19 cellular contexts compared by ENCODE assay signal in genomic region chr6:2753116-2753489, GRCh38. TPM values are rescaled to one million over a fixed set of nuclear protein-coding genes. Genes with fewer than 3 reads are reported as not detected.
DNase-seq lines count a peak whose midpoint lies in the region; ATAC-seq, FAIRE-seq and TF ChIP-seq lines count a peak whose summit lies in the region.
"Had no signal": no experiment of that assay in that cellular context is flagged by ENCODE, and none has a peak within 500 bp of the region (broad histone marks: within the 10 kb centered on the region; RNA-seq: fewer than 3 reads in every experiment).

No MANE protein-coding gene starts in this region.

- H3K36me3 ChIP-seq in HepG2 (replicated peaks in 1 of 2; ENCODE audit: control insufficient read depth in 1 of 2, insufficient read depth in 2 of 2, low read length in 2 of 2): no peaks in the 10 kb centered on the region
- no peaks in the 10 kb centered on the region for H3K36me3 ChIP-seq in right lobe of liver
- H3K36me3 ChIP-seq: BLaER1 had no signal

- ATAC-seq in HepG2 (peak; percentile 56), right lobe of liver (no peak)
- ATAC-seq: CD8-positive, alpha-beta T cell had no signal

- POLR2A ChIA-PET in HepG2 (lab: Yijun Ruan, JAX): interaction anchor here (1.1 kb wide), 1 partner anchor 12 kb away, joined by 3 read pairs; the partner anchor contains the start of gene WRNIP1

- H4K20me1 ChIP-seq in HepG2 (ENCODE audit: insufficient read depth, low read length): no peaks in the 10 kb centered on the region
- H4K20me1 ChIP-seq: BLaER1 had no signal

- H3K4me2 ChIP-seq in HepG2 (ENCODE audit: low read depth, low read length): peak overlapping the region; percentile 18

- H2AFZ ChIP-seq in HepG2 (ENCODE audit: low read length): no peak overlapping the region

- DNase-seq in HepG2 (ENCODE audit: low spot score) (no peak), right lobe of liver (no peak), medulla oblongata (ENCODE audit: extremely low spot score) (peak; percentile 81), mesenteric fat pad (ENCODE audit: low spot score) (no peak), KG1 (lab: John Stamatoyannopoulos, UW) (no peak), NCI-H2171 treated with DMSO at 0.1 percent for 48 hours (lab: John Stamatoyannopoulos, UW) (no peak)
- DNase-seq: Calu3; CD8-positive, alpha-beta T cell; DMS79; KBM-7; NCI-H1417; NCI-H187; NCI-H446 treated with DMSO at 0.1 percent for 48 hours; NCI-H69 had no signal

- CTCF ChIA-PET in HepG2 (lab: Yijun Ruan, JAX; ENCODE audit: low intra/inter-chr PET ratio, low total read pairs): no interaction called here

- H3K27me3 ChIP-seq in HepG2 (ENCODE audit: control insufficient read depth in 1 of 2, insufficient read depth in 2 of 2, low read length in 2 of 2) (peaks cover 2 to 5% of the 10 kb centered on the region in 2 experiments; a peak in 2 of 5 replicates), right lobe of liver (no peaks in the 10 kb centered on the region)
- H3K27me3 ChIP-seq: BLaER1 had no signal

- H3K9me3 ChIP-seq in HepG2 (ENCODE audit: low read length): no peaks in the 10 kb centered on the region
- no peaks in the 10 kb centered on the region for H3K9me3 ChIP-seq in right lobe of liver
- H3K9me3 ChIP-seq: BLaER1 had no signal

- no peak overlapping the region for H3K9ac ChIP-seq in HepG2 (ENCODE audit: insufficient read depth, low read depth, low read length)
- H3K9ac ChIP-seq: BLaER1 had no signal

- TF ChIP-seq RAD21 in HepG2 (CRISPR knock-in tag; IDR thresholded peaks at IDR 0.05): no peak

- TF ChIP-seq EP300 in HepG2 (IDR thresholded peaks at IDR 0.05; ENCODE audit: low read depth in 2 of 2, low read length in 2 of 2): peak in 1 of 2 experiments; percentile 17; a peak in 1 of 4 replicates
- no peak for TF ChIP-seq EP300 in HepG2 (CRISPR knock-in tag; IDR thresholded peaks at IDR 0.05; ENCODE audit: borderline replicate concordance)

- in situ Hi-C loops in HepG2 (cut with HindIII; ENCODE audit: extremely low pct_ligation_motif_present, low pct_unique_long_range_greater_than_20kb): no loop called here

- H3K79me2 ChIP-seq in HepG2 (ENCODE audit: insufficient read depth, low read length): no peaks in the 10 kb centered on the region

- H3K27ac ChIP-seq in HepG2 (ENCODE audit: extremely low read length, insufficient read depth, low read length) (no peak overlapping the region), right lobe of liver (no peak overlapping the region), angular gyrus (ENCODE audit: low read depth, low read length) (peak overlapping the region; percentile 49)
- H3K27ac ChIP-seq: BLaER1 had no signal

- under 1% methylated on average over 7 of the region's 7 CpGs for WGBS in HepG2 (ENCODE audit: low lambda C conversion rate)
- 73% methylated on average over 7 of the region's 7 CpGs for WGBS in right lobe of liver (ENCODE audit: insufficient coverage, low coverage, low lambda C conversion rate, missing lambda C conversion rate)

- no peak for FAIRE-seq in HepG2 (lab: Jason Lieb, UNC)
- FAIRE-seq: GM12892, GM18507, H1 had no signal

- intact Hi-C loops in HepG2 (cut with micrococcal nuclease; ENCODE audit: unreplicated experiment): no loop called here
- intact Hi-C loops in right lobe of liver (cut with DNase I): no loop called here

- TF ChIP-seq POLR2A in HepG2 (IDR thresholded peaks at IDR 0.05; ENCODE audit: insufficient read depth in 1 of 2, low read depth in 2 of 2, low read length in 2 of 2) (no peak), right lobe of liver (IDR thresholded peaks at IDR 0.05) (no peak)

- H3K4me1 ChIP-seq in HepG2 (ENCODE audit: insufficient read depth, low read length) (peaks cover 45% of the 10 kb centered on the region), right lobe of liver (no peaks in the 10 kb centered on the region)

- BruUV-seq in HepG2 (replicated peaks; lab: Mats Ljungman, UMichigan): no TSS peak

- TF ChIP-seq CTCF in HepG2 (CRISPR knock-in tag; IDR thresholded peaks at IDR 0.05) (no peak), right lobe of liver (IDR thresholded peaks at IDR 0.05) (no peak)

- no peak overlapping the region for H3K4me3 ChIP-seq in HepG2 (replicated peaks in 1 of 3; ENCODE audit: insufficient read depth in 1 of 3, low read depth in 2 of 3, low read length in 3 of 3)
- no peak overlapping the region for H3K4me3 ChIP-seq in right lobe of liver
- H3K4me3 ChIP-seq: BLaER1 had no signal

TF ChIP-seq in HepG2, 621 proteins besides CTCF, POLR2A, EP300 and RAD21 (continues in another document):
- TF ChIP-seq ZC3H13 (CRISPR knock-in tag; IDR thresholded peaks at IDR 0.05) (no peak), SAP130 (CRISPR knock-in tag; IDR thresholded peaks at IDR 0.05; ENCODE audit: low read depth) (no peak), KDM6A (CRISPR knock-in tag; IDR thresholded peaks at IDR 0.05; ENCODE audit: low read depth) (no peak), SOX5 (CRISPR knock-in tag; IDR thresholded peaks at IDR 0.05; ENCODE audit: borderline replicate concordance) (peak; percentile 22; the same call in 1 of the 2 replicates), ZNF629 (CRISPR knock-in tag; conservative IDR thresholded peaks at IDR 0.05) (no peak), HOXD1 (CRISPR knock-in tag; IDR thresholded peaks at IDR 0.05) (no peak), MED13 (CRISPR knock-in tag; IDR thresholded peaks at IDR 0.05) (no peak), SATB2 (CRISPR knock-in tag; IDR thresholded peaks at IDR 0.05) (no peak), FOXJ3 (CRISPR knock-in tag; IDR thresholded peaks at IDR 0.05; ENCODE audit: borderline replicate concordance) (0 out of 2 replicates have a peak, but pooled peaks have one; percentile 20)

RNA-seq across cellular contexts. Expression of gene MYLK4, which starts 2.4 kb away (rescaled TPM):
- total RNA-seq in HepG2 (2016; rRNA removed; fragmentation: Illumina TruSeq; extraction: Trizol) (0.15 and 0.29 TPM in 2 replicates), right lobe of liver (under 1 TPM in 5 of 6 experiments, not detected in 1; 0.22 to 0.46 (median 0.27) TPM), mesenteric fat pad (0.61 TPM)
- total RNA-seq in HepG2 (2016; cell fraction: cytosol; rRNA removed; fragmentation: Illumina TruSeq; extraction: Trizol; ENCODE audit: low read depth): 0.09 and 0.10 TPM in 2 replicates
- total RNA-seq in HepG2 (2016; cell fraction: insoluble cytoplasmic fraction; rRNA removed; fragmentation: Illumina TruSeq; extraction: Trizol): 0.16 and 0.32 TPM in 2 replicates
- total RNA-seq in HepG2 (2016; cell fraction: membrane; rRNA removed; fragmentation: Illumina TruSeq; extraction: Trizol): 0.03 and 0.10 TPM in 2 replicates
- 0.31 and 0.34 TPM in 2 replicates for total RNA-seq in HepG2 (2016; cell fraction: nucleus; rRNA removed; fragmentation: Illumina TruSeq; extraction: Trizol)
- 0.26 and 0.46 TPM in 2 replicates for polyA plus RNA-seq in HepG2 (2011; rRNA removed)
- 0.07 and 0.17 TPM in 2 replicates for polyA plus RNA-seq in HepG2 (2011; cell fraction: cytosol; rRNA removed)
- polyA plus RNA-seq in HepG2 (2011; cell fraction: nucleus; rRNA removed): 1.3 and 2.2 TPM in 2 replicates
- 0.49 and 0.50 TPM in 2 replicates for polyA plus RNA-seq in HepG2 (2012)
- 0.02 TPM in 1 of 2 replicates, not detected in the other for polyA plus RNA-seq in HepG2 (2016; cell fraction: cytosol; fragmentation: Illumina TruSeq; extraction: Trizol; ENCODE audit: low read depth)
- polyA plus RNA-seq in HepG2 (2016; cell fraction: insoluble cytoplasmic fraction; fragmentation: Illumina TruSeq; extraction: Trizol; ENCODE audit: low read depth): 0.11 and 0.14 TPM in 2 replicates
- polyA plus RNA-seq in HepG2 (2016; cell fraction: membrane; fragmentation: Illumina TruSeq; extraction: Trizol; ENCODE audit: low read depth): 0.06 and 0.08 TPM in 2 replicates
- 0.44 and 0.70 TPM in 2 replicates for polyA plus RNA-seq in HepG2 (2016; cell fraction: nucleus; fragmentation: Illumina TruSeq; extraction: Trizol; ENCODE audit: insufficient read depth, low read depth)
- polyA minus RNA-seq in HepG2 (2011; rRNA and poly(A)+ RNA removed; ENCODE audit: low replicate concordance): 0.10 and 0.33 TPM in 2 replicates
- polyA minus RNA-seq in HepG2 (2011; cell fraction: cytosol; rRNA and poly(A)+ RNA removed): 0.09 TPM in 1 of 2 replicates, not detected in the other
- polyA minus RNA-seq in HepG2 (2011; cell fraction: nucleus; rRNA and poly(A)+ RNA removed): 0.64 and 0.87 TPM in 2 replicates

RNA-seq across cellular contexts. Expression of gene WRNIP1, which starts 12.1 kb away (rescaled TPM):
- 88.9 and 90.3 TPM in 2 replicates for total RNA-seq in HepG2 (2016; rRNA removed; fragmentation: Illumina TruSeq; extraction: Trizol)
- total RNA-seq in HepG2 (2016; cell fraction: cytosol; rRNA removed; fragmentation: Illumina TruSeq; extraction: Trizol; ENCODE audit: low read depth): 14.5 and 15.0 TPM in 2 replicates
- total RNA-seq in HepG2 (2016; cell fraction: insoluble cytoplasmic fraction; rRNA removed; fragmentation: Illumina TruSeq; extraction: Trizol): 82.7 and 90.1 TPM in 2 replicates
- total RNA-seq in HepG2 (2016; cell fraction: membrane; rRNA removed; fragmentation: Illumina TruSeq; extraction: Trizol): 49.2 and 50.7 TPM in 2 replicates
- total RNA-seq in HepG2 (2016; cell fraction: nucleus; rRNA removed; fragmentation: Illumina TruSeq; extraction: Trizol): 48.4 and 54.7 TPM in 2 replicates
- polyA plus RNA-seq in HepG2 (2011; rRNA removed): 73.4 and 77.7 TPM in 2 replicates
- polyA plus RNA-seq in HepG2 (2011; cell fraction: cytosol; rRNA removed): 83.3 and 106 TPM in 2 replicates
- 69.3 and 70.9 TPM in 2 replicates for polyA plus RNA-seq in HepG2 (2011; cell fraction: nucleus; rRNA removed)
- 57.7 and 65.4 TPM in 2 replicates for polyA plus RNA-seq in HepG2 (2012)
- polyA plus RNA-seq in HepG2 (2016; cell fraction: cytosol; fragmentation: Illumina TruSeq; extraction: Trizol; ENCODE audit: low read depth): 15.1 and 16.9 TPM in 2 replicates
- polyA plus RNA-seq in HepG2 (2016; cell fraction: insoluble cytoplasmic fraction; fragmentation: Illumina TruSeq; extraction: Trizol; ENCODE audit: low read depth): 96.1 and 98.5 TPM in 2 replicates
- polyA plus RNA-seq in HepG2 (2016; cell fraction: membrane; fragmentation: Illumina TruSeq; extraction: Trizol; ENCODE audit: low read depth): 36.1 and 39.8 TPM in 2 replicates
- polyA plus RNA-seq in HepG2 (2016; cell fraction: nucleus; fragmentation: Illumina TruSeq; extraction: Trizol; ENCODE audit: insufficient read depth, low read depth): 90.6 and 97.4 TPM in 2 replicates
- 73.1 and 84.7 TPM in 2 replicates for polyA minus RNA-seq in HepG2 (2011; rRNA and poly(A)+ RNA removed; ENCODE audit: low replicate concordance)
- 32.4 and 32.5 TPM in 2 replicates for polyA minus RNA-seq in HepG2 (2011; cell fraction: cytosol; rRNA and poly(A)+ RNA removed)
- 39.9 and 43.4 TPM in 2 replicates for polyA minus RNA-seq in HepG2 (2011; cell fraction: nucleus; rRNA and poly(A)+ RNA removed)
- total RNA-seq in right lobe of liver: 10 to 100 TPM; 15.8 to 36.8 (median 20.7) TPM
- 24.5 TPM for total RNA-seq in mesenteric fat pad
